Comparison of ENCODE assay signal across 8 cellular contexts in the genomic region with DNA sequence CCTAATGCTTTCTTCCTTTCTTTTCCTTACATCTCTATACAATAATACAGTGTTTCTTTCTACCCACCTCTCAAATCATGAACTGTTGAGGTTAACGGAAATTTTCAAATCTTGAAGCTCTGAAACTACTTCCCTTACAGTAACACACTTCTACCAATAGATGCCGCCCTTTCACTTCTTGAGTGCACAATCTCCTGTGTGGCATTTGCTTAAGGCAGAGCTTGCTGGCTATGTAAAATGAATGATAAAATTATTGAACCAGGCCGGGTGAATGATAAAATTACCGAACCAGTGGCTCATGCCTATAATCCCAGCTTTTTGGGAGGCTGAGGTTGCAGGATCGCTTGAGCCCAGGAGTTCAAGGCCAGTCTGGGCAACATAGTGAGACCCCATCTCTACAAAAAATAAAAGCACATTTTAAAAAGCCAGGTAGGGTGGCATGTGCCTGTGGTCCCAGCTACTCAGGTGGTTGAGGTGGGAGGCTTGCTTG. TPM values are rescaled to one million over a fixed set of nuclear protein-coding genes. Genes with fewer than 3 reads are reported as not detected.
DNase-seq lines count a peak whose midpoint lies in the region; ATAC-seq, FAIRE-seq and TF ChIP-seq lines count a peak whose summit lies in the region.

No MANE protein-coding gene starts in this region.

- peak overlapping the region; percentile 86 for H3K27ac Mint-ChIP-seq in stimulated activated naive CD8-positive, alpha-beta T cell treated with anti-CD3 and anti-CD28 coated beads, Interleukin-15, Interleukin-2, amounts not matched to agents 100 ng/mL and 50 ng/mL, for 24 hours

- H3K4me1 Mint-ChIP-seq in stimulated activated naive CD8-positive, alpha-beta T cell treated with anti-CD3 and anti-CD28 coated beads, Interleukin-15, Interleukin-2, amounts not matched to agents 100 ng/mL and 50 ng/mL, for 24 hours (ENCODE audit: low read depth) = peaks cover 82% of the 10 kb centered on the region

- H3K9me3 Mint-ChIP-seq in stimulated activated naive CD8-positive, alpha-beta T cell treated with anti-CD3 and anti-CD28 coated beads, Interleukin-15, Interleukin-2, amounts not matched to agents 100 ng/mL and 50 ng/mL, for 24 hours = no peaks in the 10 kb centered on the region

- no peak for ATAC-seq in GM21723 (IDR thresholded peaks at IDR 0.05; ENCODE audit: unreplicated experiment)

- no peak overlapping the region for H3K9ac ChIP-seq in MM.1S (ENCODE audit: low read length)

- intact Hi-C loops in breast epithelium (cut with DNase I; ENCODE audit: low total_unique reads) = no loop called here

- peaks cover 95% of the 10 kb centered on the region for H3K79me2 ChIP-seq in MM.1S (ENCODE audit: low read length)

- no peak for TF ChIP-seq POLR2A in breast epithelium (IDR thresholded peaks at IDR 0.05)

- H3K27me3 ChIP-seq in MM.1S (replicated peaks; ENCODE audit: insufficient read depth, low read length) (no peaks in the 10 kb centered on the region), SJCRH30 (no peaks in the 10 kb centered on the region), breast epithelium (no peaks in the 10 kb centered on the region)

- H3K36me3 Mint-ChIP-seq in stimulated activated naive CD8-positive, alpha-beta T cell treated with anti-CD3 and anti-CD28 coated beads, Interleukin-15, Interleukin-2, amounts not matched to agents 100 ng/mL and 50 ng/mL, for 24 hours (ENCODE audit: low read depth) = peaks cover 77% of the 10 kb centered on the region

- H3K9me3 ChIP-seq in MM.1S (replicated peaks; ENCODE audit: insufficient read depth, low read length) = no peaks in the 10 kb centered on the region
- no peaks in the 10 kb centered on the region for H3K9me3 ChIP-seq in SJCRH30 (replicated peaks)
- no peaks in the 10 kb centered on the region for H3K9me3 ChIP-seq in breast epithelium

- TF ChIP-seq CTCF in MM.1S (IDR thresholded peaks at IDR 0.05; ENCODE audit: low read length) (peak; percentile 93), breast epithelium (IDR thresholded peaks at IDR 0.05) (peak; percentile 40 to 68 (median 64))

- no peak overlapping the region for H2AFZ ChIP-seq in MM.1S (ENCODE audit: low read length)

- FAIRE-seq in A204.1 (lab: Jason Lieb, UNC) = peak; percentile 96
- FAIRE-seq in islet of Langerhans (lab: Jason Lieb, UNC) = peak; percentile 98

- DNase-seq in EH (ENCODE audit: low read depth) (peak; percentile 81), MM.1S (peak; percentile 85), SJCRH30 (peak; percentile 60 to 84), breast epithelium (ENCODE audit: low spot score in 2 of 2) (no peak)

- H3K4me3 Mint-ChIP-seq in stimulated activated naive CD8-positive, alpha-beta T cell treated with anti-CD3 and anti-CD28 coated beads, Interleukin-15, Interleukin-2, amounts not matched to agents 100 ng/mL and 50 ng/mL, for 24 hours = no peak overlapping the region

- no peaks in the 10 kb centered on the region for H3K27me3 Mint-ChIP-seq in stimulated activated naive CD8-positive, alpha-beta T cell treated with anti-CD3 and anti-CD28 coated beads, Interleukin-15, Interleukin-2, amounts not matched to agents 100 ng/mL and 50 ng/mL, for 24 hours

- H3K4me3 ChIP-seq in MM.1S (ENCODE audit: low read length) (no peak overlapping the region), SJCRH30 (no peak overlapping the region), breast epithelium (no peak overlapping the region)

- no peak overlapping the region for H3K27ac ChIP-seq in MM.1S (ENCODE audit: low read length)
- no peak overlapping the region for H3K27ac ChIP-seq in SJCRH30
- no peak overlapping the region for H3K27ac ChIP-seq in breast epithelium

- no peak overlapping the region for H3K4me2 ChIP-seq in MM.1S (ENCODE audit: low read depth, low read length)

- peaks cover 3% of the 10 kb centered on the region; the same call in 1 of the 2 replicates for H3K36me3 ChIP-seq in MM.1S (replicated peaks; ENCODE audit: insufficient read depth, low read length)
- H3K36me3 ChIP-seq in SJCRH30 = peaks cover 2% of the 10 kb centered on the region; the same call in 1 of the 2 replicates
- no peaks in the 10 kb centered on the region for H3K36me3 ChIP-seq in breast epithelium

- H4K20me1 ChIP-seq in MM.1S (ENCODE audit: insufficient read depth, low read length) = peaks cover 2% of the 10 kb centered on the region; the same call in 1 of the 2 replicates

- 0 out of 2 replicates have a peak, but pooled peaks cover 3% of the 10 kb centered on the region for H3K4me1 ChIP-seq in MM.1S (ENCODE audit: low read length)
- H3K4me1 ChIP-seq in SJCRH30 = peaks cover 6% of the 10 kb centered on the region
- H3K4me1 ChIP-seq in breast epithelium = peaks cover 0 to 6% of the 10 kb centered on the region in 2 donors

- peaks cover 9% of the 10 kb centered on the region; the same call in 1 of the 2 replicates for H3F3A ChIP-seq in MM.1S (ENCODE audit: insufficient read depth, low read length)

- H3K9me2 ChIP-seq in MM.1S (replicated peaks; ENCODE audit: insufficient read depth, low read length) = no peaks in the 10 kb centered on the region

RNA-seq across cellular contexts. Expression of a gene that starts 56.8 kb away (rescaled TPM):
- total RNA-seq in SJCRH30 (2014; rRNA removed; shearing (Covaris generic)) = not detected in 2 replicates
- total RNA-seq in breast epithelium = under 1 TPM in 1 of 3 donors, not detected in 2; 0.44 TPM

Comparison
In these comparisons a context has a peak if more than half of its experiments do, and no peak if none do; other contexts are left out.
1. DNase-seq: peak in EH (single experiment), MM.1S (single experiment) and SJCRH30 (2 of 2); none in breast epithelium (0 of 2).